ENCODE assay signal across 17 cellular contexts in the genomic region with DNA sequence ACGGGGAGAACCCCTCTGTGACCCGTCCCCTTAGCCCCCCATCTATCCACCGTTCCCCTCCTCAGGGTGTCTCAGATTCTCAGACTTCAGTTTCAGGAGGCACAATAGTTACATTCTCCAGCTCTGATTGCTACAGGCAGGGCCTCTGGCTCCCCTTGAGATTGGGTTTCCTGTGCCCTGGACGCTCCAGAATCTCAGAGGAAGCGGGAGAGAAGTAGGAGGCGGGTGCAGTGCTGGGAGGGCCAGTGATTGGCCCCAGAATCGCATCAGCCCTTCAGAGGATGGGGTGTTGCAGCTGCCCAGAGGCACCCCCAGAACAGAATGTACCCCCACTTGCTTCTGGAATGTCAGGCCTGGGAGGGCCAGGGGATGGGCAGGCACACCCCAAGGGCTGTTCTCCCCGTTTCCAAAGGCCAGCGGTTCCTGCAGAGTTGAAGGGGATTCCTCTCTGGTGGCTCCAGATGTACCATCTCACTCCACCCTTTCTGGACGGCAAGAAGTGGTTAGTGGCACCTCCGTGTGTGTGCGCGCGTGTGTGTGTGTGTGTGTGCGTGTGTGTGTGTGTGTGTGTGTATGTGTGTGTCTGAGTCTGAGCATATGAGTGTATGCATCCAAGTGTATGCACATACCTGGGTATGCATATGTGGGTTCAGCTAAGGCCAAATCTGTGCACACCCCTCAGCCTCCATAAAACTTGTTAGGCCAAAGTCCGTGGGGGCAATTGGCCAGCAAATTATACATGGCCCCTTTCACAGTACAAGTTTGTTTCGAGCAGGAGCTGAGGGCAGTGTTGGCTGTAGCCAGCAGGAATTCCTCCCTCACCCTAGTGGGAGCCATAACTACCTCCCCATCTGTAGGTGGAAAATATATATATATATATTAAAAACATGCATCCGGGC. TPM values are rescaled to one million over a fixed set of nuclear protein-coding genes. Genes with fewer than 3 reads are reported as not detected.
DNase-seq lines count a peak whose midpoint lies in the region; ATAC-seq and TF ChIP-seq lines count a peak whose summit lies in the region.
"Had no signal": no experiment of that assay in that cellular context is flagged by ENCODE, and none has a peak within 500 bp of the region (broad histone marks: within the 10 kb centered on the region; RNA-seq: fewer than 3 reads in every experiment).

No MANE protein-coding gene starts in this region.

- peak overlapping the region in 2 of 3 donors; percentile 53 to 64 for H3K27ac Mint-ChIP-seq in IgD-negative memory B cell
- H3K27ac Mint-ChIP-seq: activated naive CD8-positive, alpha-beta T cell treated with anti-CD3 and anti-CD28 coated beads for 36 hours; activated T-helper 1 cell treated with anti-CD3 and anti-CD28 coated beads, Interleukin-12 subunit alpha, Interleukin-12 subunit beta, Interleukin-2, Interleukin-4 antibody, amounts not matched to agents 30 ng/mL and 10 ng/mL and 1 ng/mL, durations not matched to agents 14 hours and 24 hours and 36 hours had no signal

- peaks cover 2% of the 10 kb centered on the region for H3K36me3 Mint-ChIP-seq in IgD-negative memory B cell
- H3K36me3 Mint-ChIP-seq: activated naive CD8-positive, alpha-beta T cell treated with anti-CD3 and anti-CD28 coated beads for 36 hours had no signal

- H3K4me3 ChIP-seq in colonic mucosa = no peak overlapping the region
- H3K4me3 ChIP-seq in muscle layer of duodenum (ENCODE audit: low read depth in 1 of 2, low read length in 2 of 2) = no peak overlapping the region
- H3K4me3 ChIP-seq: ovary had no signal

- TF ChIP-seq CTCF in colonic mucosa (IDR thresholded peaks at IDR 0.05) = no peak

- H3K4me1 Mint-ChIP-seq in IgD-negative memory B cell = peaks cover 0 to 5% (median 3%) of the 10 kb centered on the region in 3 donors
- H3K4me1 Mint-ChIP-seq: activated naive CD8-positive, alpha-beta T cell treated with anti-CD3 and anti-CD28 coated beads for 36 hours had no signal

- DNase-seq in colonic mucosa (peak; percentile 56), putamen (ENCODE audit: low spot score) (no peak)
- DNase-seq in stimulated activated naive CD8-positive, alpha-beta T cell treated with anti-CD3 and anti-CD28 coated beads, Interleukin-15, Interleukin-2, amounts not matched to agents 100 U/mL and 50 U/mL, for 24 hours = no peak
- DNase-seq: activated CD4-positive, CD25-positive, alpha-beta regulatory T cell treated with anti-CD3 and anti-CD28 coated beads, Interleukin-2, amount 50 U/mL, for 72 hours; activated CD8-positive, alpha-beta memory T cell treated with anti-CD3 and anti-CD28 coated beads for 24 hours; activated naive CD8-positive, alpha-beta T cell treated with anti-CD3 and anti-CD28 coated beads for 36 hours; AML-193; NCI-H187 treated with DMSO at 0.1 percent for 48 hours; ovary; stimulated activated CD4-positive, alpha-beta T cell treated with anti-CD3 and anti-CD28 coated beads, Interleukin-2, amount 100 ng/mL, for 48 hours had no signal

- ATAC-seq in HG03442 (IDR thresholded peaks at IDR 0.05; ENCODE audit: unreplicated experiment) = no peak
- ATAC-seq in stimulated activated naive CD8-positive, alpha-beta T cell treated with anti-CD3 and anti-CD28 coated beads, Interleukin-15, Interleukin-2, amounts not matched to agents 100 U/mL and 50 U/mL, for 24 hours = no peak
- ATAC-seq: SK-N-SH treated with all-trans-retinoic acid at 6 μM for 48 hours had no signal

- peak overlapping the region in 1 of 2 donors; percentile 8 for H3K9ac ChIP-seq in colonic mucosa (ENCODE audit: low read depth in 2 of 2, low read length in 2 of 2)
- H3K9ac ChIP-seq: KMS-11 had no signal

- H3K27me3 ChIP-seq in colonic mucosa (no peaks in the 10 kb centered on the region), muscle layer of duodenum (ENCODE audit: low read depth, low read length) (no peaks in the 10 kb centered on the region)
- H3K27me3 ChIP-seq: ovary had no signal

- no peaks in the 10 kb centered on the region for H3K9me3 ChIP-seq in colonic mucosa
- no peaks in the 10 kb centered on the region for H3K9me3 ChIP-seq in muscle layer of duodenum (ENCODE audit: control insufficient read depth in 1 of 2, low read length in 2 of 2)
- H3K9me3 ChIP-seq: ovary had no signal

- no peak overlapping the region for H3K27ac ChIP-seq in colonic mucosa
- H3K27ac ChIP-seq in muscle layer of duodenum (ENCODE audit: low read length) = peak overlapping the region; percentile 16
- H3K27ac ChIP-seq in temporal lobe (ENCODE audit: low read depth, low read length) = peak overlapping the region; percentile 100
- H3K27ac ChIP-seq: KMS-11 had no signal

- H3K9me3 Mint-ChIP-seq in IgD-negative memory B cell = no peaks in the 10 kb centered on the region
- H3K9me3 Mint-ChIP-seq: activated naive CD8-positive, alpha-beta T cell treated with anti-CD3 and anti-CD28 coated beads for 36 hours; activated T-helper 1 cell treated with anti-CD3 and anti-CD28 coated beads, Interleukin-12 subunit alpha, Interleukin-12 subunit beta, Interleukin-2, Interleukin-4 antibody, amounts not matched to agents 30 ng/mL and 10 ng/mL and 1 ng/mL, durations not matched to agents 14 hours and 24 hours and 36 hours had no signal

- H3K36me3 ChIP-seq in colonic mucosa = no peaks in the 10 kb centered on the region
- H3K36me3 ChIP-seq in muscle layer of duodenum (ENCODE audit: control insufficient read depth in 1 of 2, insufficient read depth in 2 of 2, low read length in 2 of 2) = no peaks in the 10 kb centered on the region
- H3K36me3 ChIP-seq: ovary had no signal

- no peak overlapping the region for H3K4me3 Mint-ChIP-seq in IgD-negative memory B cell
- H3K4me3 Mint-ChIP-seq: activated naive CD8-positive, alpha-beta T cell treated with anti-CD3 and anti-CD28 coated beads for 36 hours; activated T-helper 1 cell treated with anti-CD3 and anti-CD28 coated beads, Interleukin-12 subunit alpha, Interleukin-12 subunit beta, Interleukin-2, Interleukin-4 antibody, amounts not matched to agents 30 ng/mL and 10 ng/mL and 1 ng/mL, durations not matched to agents 14 hours and 24 hours and 36 hours had no signal

- intact Hi-C loops in colonic mucosa (cut with DNase I) = no loop called here

- H3K27me3 Mint-ChIP-seq in IgD-negative memory B cell = peaks cover 12% of the 10 kb centered on the region

- no peaks in the 10 kb centered on the region for H3K4me1 ChIP-seq in colonic mucosa
- peaks cover 21 to 81% of the 10 kb centered on the region in 2 donors for H3K4me1 ChIP-seq in muscle layer of duodenum (ENCODE audit: control insufficient read depth in 1 of 2, insufficient read depth in 2 of 2, low read length in 2 of 2)

RNA-seq across cellular contexts. Expression of a gene that starts 35.5 kb away (rescaled TPM):
- polyA plus RNA-seq in IgD-negative memory B cell = 90.1 TPM
- total RNA-seq in colonic mucosa (1 to 10 TPM; 3.6 to 4.5 TPM), temporal lobe (1.2 TPM)

RNA-seq across cellular contexts. Expression of a gene that starts 49.4 kb away (rescaled TPM):
- 30.7 TPM for polyA plus RNA-seq in IgD-negative memory B cell
- total RNA-seq in colonic mucosa (10 to 100 TPM; 17.5 to 40.1 TPM), temporal lobe (14.3 TPM)

RNA-seq across cellular contexts. Expression of a gene that starts 50.9 kb away (rescaled TPM):
- polyA plus RNA-seq in IgD-negative memory B cell = 2.7 TPM
- 100 to 1,000 TPM in 1 of 2 donors, 10 to 100 TPM in 1; 56.7 to 119 TPM for total RNA-seq in colonic mucosa
- total RNA-seq in temporal lobe = 11.6 TPM
